ENCODE assay signal across 11 cellular contexts in genomic region chr7:17184805-17185689, GRCh38.
DNase-seq lines count a peak whose midpoint lies in the region; ATAC-seq and TF ChIP-seq lines count a peak whose summit lies in the region.
"Had no signal": no experiment of that assay in that cellular context is flagged by ENCODE, and none has a peak within 500 bp of the region (broad histone marks: within the 10 kb centered on the region; RNA-seq: fewer than 3 reads in every experiment).

No MANE protein-coding gene starts in this region.

- H3K4me3 ChIP-seq in right lobe of liver, result no peak overlapping the region
- H3K4me3 ChIP-seq: SK-N-MC had no signal

- no peaks in the 10 kb centered on the region for H3K9me3 ChIP-seq in right lobe of liver

- 24% methylated on average over 4 of the region's 4 CpGs for WGBS in right lobe of liver (ENCODE audit: insufficient coverage, low coverage, low lambda C conversion rate, missing lambda C conversion rate)

- no peak for TF ChIP-seq CTCF in right lobe of liver (IDR thresholded peaks at IDR 0.05)

- no peak for TF ChIP-seq POLR2A in right lobe of liver (IDR thresholded peaks at IDR 0.05)

- peaks cover 0 to 25% (median 11%) of the 10 kb centered on the region in 4 donors for H3K4me1 ChIP-seq in right lobe of liver

- peak overlapping the region in 2 of 3 donors; percentile 22 to 41 for H3K27ac ChIP-seq in right lobe of liver
- H3K27ac ChIP-seq: SK-N-MC had no signal

- intact Hi-C loops in right lobe of liver (cut with DNase I), result no loop called here

- ATAC-seq in GM18519 (IDR thresholded peaks at IDR 0.05; ENCODE audit: low FRiP score, unreplicated experiment) (peak; percentile 20), GM21737 (IDR thresholded peaks at IDR 0.05; ENCODE audit: unreplicated experiment) (peak; percentile 13), HG03460 (IDR thresholded peaks at IDR 0.05; ENCODE audit: unreplicated experiment) (peak; percentile 19), right lobe of liver (peak; percentile 87 to 97 (median 92))

- no peaks in the 10 kb centered on the region for H3K36me3 ChIP-seq in right lobe of liver

- H3K27me3 ChIP-seq in right lobe of liver, result no peaks in the 10 kb centered on the region

- peak in 1 of 3 donors; percentile 51 for DNase-seq in right lobe of liver
- DNase-seq in NCI-H2196 (lab: John Stamatoyannopoulos, UW; ENCODE audit: unreplicated experiment), result no peak
- DNase-seq in stimulated activated CD8-positive, alpha-beta memory T cell treated with anti-CD3 and anti-CD28 coated beads, Interleukin-4, amount 100 ng/mL, for 48 hours, result no peak
- DNase-seq in KG1 (lab: John Stamatoyannopoulos, UW), result no peak
- no peak for DNase-seq in AML-193 (lab: John Stamatoyannopoulos, UW)
- DNase-seq: activated T-cell treated with anti-CD3 and anti-CD28 coated beads, Interleukin-2, amount 50 U/mL, for 72 hours; MM.1S had no signal

Comparison
In these comparisons a context has a peak if more than half of its experiments do, and no peak if none do; other contexts are left out.
1. ATAC-seq: peak in every context shown above with its lines; median percentile 92 in right lobe of liver; 20 in GM18519; 19 in HG03460; 13 in GM21737.